In the genomic region with DNA sequence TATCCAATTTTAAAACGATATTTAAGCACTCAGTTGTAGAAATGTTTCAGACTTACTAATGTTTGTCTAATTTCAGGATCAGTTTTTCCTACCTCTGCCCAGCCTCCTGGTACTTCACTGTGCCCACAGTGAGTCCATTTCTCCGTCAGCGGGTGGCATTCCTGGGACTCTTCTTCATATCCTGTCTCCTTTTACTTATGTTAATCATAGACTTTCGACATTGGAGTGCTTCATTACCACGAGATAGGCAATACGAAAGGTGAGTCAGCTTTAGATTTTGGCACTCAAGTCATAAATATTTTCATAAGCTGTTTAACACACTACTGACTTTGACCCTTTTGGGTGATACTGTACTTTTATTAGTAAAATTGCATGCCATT, we compare ENCODE assay signal across 11 cellular contexts. TPM values are rescaled to one million over a fixed set of nuclear protein-coding genes. Genes with fewer than 3 reads are reported as not detected.
DNase-seq lines count a peak whose midpoint lies in the region; ATAC-seq lines count a peak whose summit lies in the region.
"Had no signal": no experiment of that assay in that cellular context is flagged by ENCODE, and none has a peak within 500 bp of the region (broad histone marks: within the 10 kb centered on the region; RNA-seq: fewer than 3 reads in every experiment).

No MANE protein-coding gene starts in this region.

- H3K4me3 ChIP-seq in skeletal muscle cell (ENCODE audit: low read depth, low read length) = no peak overlapping the region
- H3K4me3 ChIP-seq: thoracic aorta had no signal

- DNase-seq in HCEC 1CT (peak; percentile 97), SW 1271 (lab: John Stamatoyannopoulos, UW) (peak; percentile 10 to 73), skeletal muscle cell (ENCODE audit: low read depth) (peak; percentile 60), NCI-H1694 treated with DMSO at 0.1 percent for 48 hours (lab: John Stamatoyannopoulos, UW) (no peak), mucosa of gallbladder (ENCODE audit: low spot score) (no peak)
- no peak for DNase-seq in activated CD8-positive, alpha-beta memory T cell treated with anti-CD3 and anti-CD28 coated beads for 24 hours
- DNase-seq: NCI-H526 treated with DMSO at 0.1 percent for 48 hours had no signal

- ATAC-seq in esophagus mucosa (peak; percentile 18), GM21526 (IDR thresholded peaks at IDR 0.05; ENCODE audit: low FRiP score, unreplicated experiment) (no peak)
- ATAC-seq: activated T-helper 17 cell treated with anti-CD3 and anti-CD28 coated beads, Interleukin-2, amount 50 U/mL, for 72 hours had no signal

RNA-seq across cellular contexts. Expression of a gene that starts 2.1 kb away (rescaled TPM):
- total RNA-seq in esophagus mucosa (16.0 TPM), mucosa of gallbladder (14.4 TPM)

RNA-seq across cellular contexts. Expression of a gene that starts 41.1 kb away (rescaled TPM):
- total RNA-seq in esophagus mucosa = 35.8 TPM
- total RNA-seq in mucosa of gallbladder = 42.0 TPM

Comparison
In these comparisons a context has a peak if more than half of its experiments do, and no peak if none do; other contexts are left out.
1. DNase-seq: peak in HCEC 1CT (single experiment), SW 1271 (2 of 2) and skeletal muscle cell (single experiment); none in activated CD8-positive, alpha-beta memory T cell treated with anti-CD3 and anti-CD28 coated beads for 24 hours (single experiment), NCI-H1694 treated with DMSO at 0.1 percent for 48 hours (single experiment) and mucosa of gallbladder (single experiment).